ENCODE assay signal across 16 cellular contexts in genomic region chr15:57665939-57666338, GRCh38. TPM values are rescaled to one million over a fixed set of nuclear protein-coding genes. Genes with fewer than 3 reads are reported as not detected.
DNase-seq lines count a peak whose midpoint lies in the region; ATAC-seq, FAIRE-seq and TF ChIP-seq lines count a peak whose summit lies in the region.
"Had no signal": no experiment of that assay in that cellular context is flagged by ENCODE, and none has a peak within 500 bp of the region (broad histone marks: within the 10 kb centered on the region; RNA-seq: fewer than 3 reads in every experiment).

No MANE protein-coding gene starts in this region.

- POLR2A ChIA-PET in A549 (lab: Yijun Ruan, JAX) = interaction anchor here (1.0 kb wide), 1 partner anchor 41 kb away, joined by 3 read pairs; the partner anchor contains the start of gene POLR2M

- ATAC-seq in A549 = no peak
- no peak for ATAC-seq in gastroesophageal sphincter
- ATAC-seq in psoas muscle = no peak
- ATAC-seq: HepG2 had no signal

- no peak for TF ChIP-seq RAD21 in A549 (conservative IDR thresholded peaks at IDR 0.05 in 1 of 2, IDR thresholded peaks at IDR 0.05 in 1 of 2)

- H3K9me3 ChIP-seq in A549 (no peaks in the 10 kb centered on the region), gastroesophageal sphincter (no peaks in the 10 kb centered on the region), psoas muscle (no peaks in the 10 kb centered on the region)

- no peaks in the 10 kb centered on the region for H3K27me3 ChIP-seq in gastroesophageal sphincter
- no peaks in the 10 kb centered on the region for H3K27me3 ChIP-seq in psoas muscle (ENCODE audit: insufficient read depth in 3 of 3, low read length in 2 of 3)

- TF ChIP-seq CTCF in A549 (IDR thresholded peaks at IDR 0.05) = no peak
- TF ChIP-seq CTCF in VCaP (conservative IDR thresholded peaks at IDR 0.05) = no peak
- no peak for TF ChIP-seq CTCF in gastroesophageal sphincter (IDR thresholded peaks at IDR 0.05)
- no peak for TF ChIP-seq CTCF in psoas muscle (IDR thresholded peaks at IDR 0.05)

- TF ChIP-seq POLR2A in A549 (IDR thresholded peaks at IDR 0.05; ENCODE audit: low read length) (no peak), gastroesophageal sphincter (IDR thresholded peaks at IDR 0.05) (no peak)

- peak; percentile 18 for FAIRE-seq in A549 (lab: Jason Lieb, UNC)
- FAIRE-seq: HepG2, HTR-8/SVneo had no signal

- H3K4me1 ChIP-seq in A549 = peaks cover 11% of the 10 kb centered on the region
- H3K4me1 ChIP-seq in gastroesophageal sphincter = peaks cover 0 to 30% (median 6%) of the 10 kb centered on the region in 3 donors
- H3K4me1 ChIP-seq in psoas muscle = no peaks in the 10 kb centered on the region

- intact Hi-C loops in psoas muscle (cut with DNase I) = no loop called here

- WGBS in A549 (ENCODE audit: missing lambda C conversion rate) = 57% methylated on average over 4 of the region's 4 CpGs
- 74 to 75% methylated on average over 3 to 4 of the region's 4 CpGs for WGBS in gastroesophageal sphincter (ENCODE audit: low coverage in 1 of 2), 2 donors
- WGBS in psoas muscle, 3 donors = 74 to 79% (median 77%) methylated on average over 4 of the region's 4 CpGs

- CTCF ChIA-PET in A549 (lab: Yijun Ruan, JAX) = interaction anchor here (1.1 to 7.1 kb wide), 10 partner anchors 12 to 1863 kb away, joined by 3 to 62 read pairs (median 6); partner anchors contain the start of gene POLR2M

- H3K27ac ChIP-seq in A549 (no peak overlapping the region), VCaP (peak overlapping the region; percentile 100), gastroesophageal sphincter (peak overlapping the region; percentile 52 to 73 (median 66)), psoas muscle (no peak overlapping the region)

- no peak for DNase-seq in A549 (ENCODE audit: low read depth in 1 of 2, low spot score in 1 of 2)
- DNase-seq in ELR (ENCODE audit: low read depth) = peak; percentile 35
- no peak for DNase-seq in ecto neural progenitor cell (ENCODE audit: low spot score)
- DNase-seq in COR-L47 (lab: John Stamatoyannopoulos, UW) = no peak
- DNase-seq in stimulated activated CD4-positive, alpha-beta T cell treated with anti-CD3 and anti-CD28 coated beads, Interleukin-1b, Interleukin-23, amount 100 ng/mL, for 48 hours = no peak
- DNase-seq in psoas muscle = no peak
- DNase-seq: C1 segment of cervical spinal cord; CD4-positive, alpha-beta T cell; DMS79; GF-D8; GOT3; H9 had no signal

- H3K4me2 ChIP-seq in A549 = no peak overlapping the region

- H3K36me3 ChIP-seq in gastroesophageal sphincter (peaks cover 0 to 22% of the 10 kb centered on the region in 2 donors), psoas muscle (ENCODE audit: insufficient read depth in 1 of 2, low read depth in 1 of 2) (no peaks in the 10 kb centered on the region)

- no peak overlapping the region for H3K4me3 ChIP-seq in A549
- no peak overlapping the region for H3K4me3 ChIP-seq in gastroesophageal sphincter
- H3K4me3 ChIP-seq in psoas muscle = no peak overlapping the region

- no peak for TF ChIP-seq EP300 in A549 (IDR thresholded peaks at IDR 0.05)
- TF ChIP-seq EP300 in gastroesophageal sphincter (IDR thresholded peaks at IDR 0.05) = no peak

TF ChIP-seq in A549, 52 proteins besides CTCF, POLR2A, EP300 and RAD21:
- TF ChIP-seq CEBPB (IDR thresholded peaks at IDR 0.05) = no peak
- TF ChIP-seq JUNB (IDR thresholded peaks at IDR 0.05) = no peak
- TF ChIP-seq MAZ (IDR thresholded peaks at IDR 0.05; ENCODE audit: borderline replicate concordance, low read depth, low read length) = no peak
- no peak for TF ChIP-seq ZFP36 (IDR thresholded peaks at IDR 0.05; ENCODE audit: borderline replicate concordance, partially characterized antibody)
- no peak for TF ChIP-seq TFCP2L1 (CRISPR knock-in tag; IDR thresholded peaks at IDR 0.05)
- no peak for TF ChIP-seq RNF2 (IDR thresholded peaks at IDR 0.05; ENCODE audit: borderline replicate concordance, low read depth)
- no peak for TF ChIP-seq USF2 (IDR thresholded peaks at IDR 0.05)
- no peak for TF ChIP-seq HOXA7 (CRISPR knock-in tag; IDR thresholded peaks at IDR 0.05)
- TF ChIP-seq CBX8 (IDR thresholded peaks at IDR 0.05) = no peak
- TF ChIP-seq SMC3 (IDR thresholded peaks at IDR 0.05) = no peak
- TF ChIP-seq SREBF2 (IDR thresholded peaks at IDR 0.05) = no peak
- no peak for TF ChIP-seq HOXB5 (CRISPR knock-in tag; IDR thresholded peaks at IDR 0.05)
- no peak for TF ChIP-seq ELK1 (IDR thresholded peaks at IDR 0.05; ENCODE audit: low read depth, low read length)

RNA-seq across cellular contexts. Expression of gene POLR2M, which starts 40.6 kb away (rescaled TPM):
- polyA plus RNA-seq in A549 (2011; rRNA removed) (99.6 and 107 TPM in 2 replicates), A549 (2017; fragmentation: RNase III; extraction: RNeasy Plus Mini Kit Qiagen cat#74134 plus additional on column Dnase treatment) (63.2 to 67.9 TPM (median 65.0 TPM) in 3 replicates), psoas muscle (100 to 1,000 TPM in 2 of 3 donors, 10 to 100 TPM in 1; 78.0 to 403 (median 131) TPM)
- polyA plus RNA-seq in A549 (2012; cell fraction: cytosol; rRNA removed) = 221 and 353 TPM in 2 replicates
- 4.5 and 4.7 TPM in 2 replicates for polyA plus RNA-seq in A549 (2012; cell fraction: nucleus; rRNA removed)
- 76.4 and 92.3 TPM in 2 replicates for polyA minus RNA-seq in A549 (2011; rRNA and poly(A)+ RNA removed)
- total RNA-seq in gastroesophageal sphincter (10 to 100 TPM; 47.3 to 80.5 (median 59.0) TPM), psoas muscle (100 to 1,000 TPM in 2 of 4 donors, 10 to 100 TPM in 2; 81.2 to 114 (median 94.2) TPM)

Comparison
In these comparisons a context has a peak if more than half of its experiments do, and no peak if none do; other contexts are left out.
1. H3K27ac ChIP-seq: peak in VCaP (single experiment) and gastroesophageal sphincter (4 of 4); none in A549 (0 of 2) and psoas muscle (single experiment).